1 cellular context compared by ENCODE assay signal in the genomic region with DNA sequence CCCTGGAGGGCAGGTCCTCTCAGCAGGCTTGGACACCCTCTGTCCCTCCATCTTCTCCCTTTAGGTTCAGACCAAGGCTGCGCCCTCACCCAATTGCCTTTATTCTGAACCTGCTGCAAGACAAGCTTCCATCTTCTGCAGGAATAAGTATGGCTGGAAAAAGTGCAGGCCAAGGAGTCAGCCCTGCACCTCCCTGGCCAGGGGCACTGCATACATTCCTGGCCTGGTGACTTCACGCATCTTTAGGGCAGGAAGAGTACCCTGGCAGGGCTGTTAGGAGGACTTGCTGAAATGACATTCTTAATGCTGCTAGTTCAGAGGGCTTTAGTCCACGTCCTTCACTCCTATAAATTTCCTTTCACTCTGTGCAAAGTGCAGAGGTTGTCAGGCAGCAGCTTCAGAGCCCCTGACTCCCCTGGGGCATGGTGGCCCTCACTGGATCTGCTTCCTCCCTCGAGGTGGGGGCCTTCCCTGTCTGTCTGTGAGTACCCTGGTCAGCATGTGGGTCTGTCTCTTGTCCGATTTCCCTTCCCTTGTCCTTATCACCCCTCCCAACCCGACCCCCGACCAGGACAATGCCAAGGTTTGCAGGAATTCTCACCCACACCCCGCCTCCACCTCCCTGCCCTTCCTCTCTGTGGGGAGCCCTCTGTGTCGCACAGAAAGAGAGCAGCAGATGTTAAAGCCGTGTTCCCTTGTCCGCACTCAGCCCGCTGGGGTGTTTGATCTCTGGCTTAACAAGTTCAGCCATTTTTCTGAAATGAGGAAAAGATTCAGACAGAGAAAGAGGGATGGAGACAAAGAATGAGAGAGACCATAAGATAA.
TF ChIP-seq lines count a peak whose summit lies in the region.

No MANE protein-coding gene starts in this region.

TF ChIP-seq in GM23338, 12 proteins besides CTCF, POLR2A, EP300 and RAD21 (continued from another document):
- TF ChIP-seq, protein P1, sequence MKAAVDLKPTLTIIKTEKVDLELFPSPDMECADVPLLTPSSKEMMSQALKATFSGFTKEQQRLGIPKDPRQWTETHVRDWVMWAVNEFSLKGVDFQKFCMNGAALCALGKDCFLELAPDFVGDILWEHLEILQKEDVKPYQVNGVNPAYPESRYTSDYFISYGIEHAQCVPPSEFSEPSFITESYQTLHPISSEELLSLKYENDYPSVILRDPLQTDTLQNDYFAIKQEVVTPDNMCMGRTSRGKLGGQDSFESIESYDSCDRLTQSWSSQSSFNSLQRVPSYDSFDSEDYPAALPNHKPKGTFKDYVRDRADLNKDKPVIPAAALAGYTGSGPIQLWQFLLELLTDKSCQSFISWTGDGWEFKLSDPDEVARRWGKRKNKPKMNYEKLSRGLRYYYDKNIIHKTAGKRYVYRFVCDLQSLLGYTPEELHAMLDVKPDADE (IDR thresholded peaks at IDR 0.05): no peak
- TF ChIP-seq, protein P2, sequence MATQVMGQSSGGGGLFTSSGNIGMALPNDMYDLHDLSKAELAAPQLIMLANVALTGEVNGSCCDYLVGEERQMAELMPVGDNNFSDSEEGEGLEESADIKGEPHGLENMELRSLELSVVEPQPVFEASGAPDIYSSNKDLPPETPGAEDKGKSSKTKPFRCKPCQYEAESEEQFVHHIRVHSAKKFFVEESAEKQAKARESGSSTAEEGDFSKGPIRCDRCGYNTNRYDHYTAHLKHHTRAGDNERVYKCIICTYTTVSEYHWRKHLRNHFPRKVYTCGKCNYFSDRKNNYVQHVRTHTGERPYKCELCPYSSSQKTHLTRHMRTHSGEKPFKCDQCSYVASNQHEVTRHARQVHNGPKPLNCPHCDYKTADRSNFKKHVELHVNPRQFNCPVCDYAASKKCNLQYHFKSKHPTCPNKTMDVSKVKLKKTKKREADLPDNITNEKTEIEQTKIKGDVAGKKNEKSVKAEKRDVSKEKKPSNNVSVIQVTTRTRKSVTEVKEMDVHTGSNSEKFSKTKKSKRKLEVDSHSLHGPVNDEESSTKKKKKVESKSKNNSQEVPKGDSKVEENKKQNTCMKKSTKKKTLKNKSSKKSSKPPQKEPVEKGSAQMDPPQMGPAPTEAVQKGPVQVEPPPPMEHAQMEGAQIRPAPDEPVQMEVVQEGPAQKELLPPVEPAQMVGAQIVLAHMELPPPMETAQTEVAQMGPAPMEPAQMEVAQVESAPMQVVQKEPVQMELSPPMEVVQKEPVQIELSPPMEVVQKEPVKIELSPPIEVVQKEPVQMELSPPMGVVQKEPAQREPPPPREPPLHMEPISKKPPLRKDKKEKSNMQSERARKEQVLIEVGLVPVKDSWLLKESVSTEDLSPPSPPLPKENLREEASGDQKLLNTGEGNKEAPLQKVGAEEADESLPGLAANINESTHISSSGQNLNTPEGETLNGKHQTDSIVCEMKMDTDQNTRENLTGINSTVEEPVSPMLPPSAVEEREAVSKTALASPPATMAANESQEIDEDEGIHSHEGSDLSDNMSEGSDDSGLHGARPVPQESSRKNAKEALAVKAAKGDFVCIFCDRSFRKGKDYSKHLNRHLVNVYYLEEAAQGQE (IDR thresholded peaks at IDR 0.05; ENCODE audit: unreplicated experiment): no peak
- no peak for TF ChIP-seq EZH2phosphoT487 (IDR thresholded peaks at IDR 0.05; ENCODE audit: unreplicated experiment)
- TF ChIP-seq EZH2 (IDR thresholded peaks at IDR 0.05; ENCODE audit: low read depth, unreplicated experiment): no peak
